ENCODE assay signal across 25 cellular contexts in genomic region chr20:40578961-40579360, GRCh38.
"Had no signal": no experiment of that assay in that cellular context is flagged by ENCODE, and none has a peak within 500 bp of the region (broad histone marks: within the 10 kb centered on the region; RNA-seq: fewer than 3 reads in every experiment).

No MANE protein-coding gene starts in this region.

- H3K36me3 Mint-ChIP-seq: memory B cell, natural killer cell had no signal

- H3K27me3 Mint-ChIP-seq: stimulated activated naive CD8-positive, alpha-beta T cell treated with anti-CD3 and anti-CD28 coated beads, Interleukin-15, amount 100 ng/mL, for 72 hours had no signal

- H3K4me3 Mint-ChIP-seq: memory B cell; natural killer cell; neural crest cell; stimulated activated naive CD8-positive, alpha-beta T cell treated with anti-CD3 and anti-CD28 coated beads, Interleukin-15, amount 100 ng/mL, for 72 hours had no signal

- H3K4me3 ChIP-seq: gastroesophageal sphincter, heart left ventricle, hepatocyte, lung, pancreas, right lobe of liver, suprapubic skin, transverse colon, upper lobe of right lung, uterus had no signal

- H3K27ac Mint-ChIP-seq: memory B cell; natural killer cell; progenitor cell of endocrine pancreas; stimulated activated naive CD8-positive, alpha-beta T cell treated with anti-CD3 and anti-CD28 coated beads, Interleukin-15, amount 100 ng/mL, for 72 hours had no signal

- ATAC-seq: foreskin keratinocyte; gastroesophageal sphincter; heart left ventricle; left lobe of liver; natural killer cell; pancreas; right lobe of liver; stimulated activated naive CD8-positive, alpha-beta T cell treated with anti-CD3 and anti-CD28 coated beads, Interleukin-15, amount 100 ng/mL, for 72 hours; upper lobe of right lung had no signal

- DNase-seq: cortex of kidney; foreskin keratinocyte; heart left ventricle; kidney; natural killer cell; pancreas; right lobe of liver; small intestine; stimulated activated CD4-positive, alpha-beta T cell treated with anti-CD3 and anti-CD28 coated beads, Interleukin-15, amount 100 ng/mL, for 24 hours; stimulated activated CD4-positive, alpha-beta T cell treated with anti-CD3 and anti-CD28 coated beads, Interleukin-4, amount 100 ng/mL, for 1 hour; stimulated activated CD8-positive, alpha-beta memory T cell treated with anti-CD3 and anti-CD28 coated beads, Interleukin-4, amount 100 ng/mL, for 48 hours; stimulated activated naive CD4-positive, alpha-beta T cell; stimulated activated naive CD8-positive, alpha-beta T cell treated with anti-CD3 and anti-CD28 coated beads, Interleukin-15, amount 100 ng/mL, for 72 hours; transverse colon; upper lobe of right lung; uterus had no signal

- H3K27ac ChIP-seq: foreskin keratinocyte, gastroesophageal sphincter, heart left ventricle, hepatocyte, neutrophil, pancreas, right lobe of liver, suprapubic skin, transverse colon, upper lobe of right lung, uterus had no signal

- H3K9me3 Mint-ChIP-seq: memory B cell; natural killer cell; neural crest cell; stimulated activated naive CD8-positive, alpha-beta T cell treated with anti-CD3 and anti-CD28 coated beads, Interleukin-15, amount 100 ng/mL, for 72 hours had no signal

- H3K4me1 Mint-ChIP-seq: natural killer cell; neural crest cell; stimulated activated naive CD8-positive, alpha-beta T cell treated with anti-CD3 and anti-CD28 coated beads, Interleukin-15, amount 100 ng/mL, for 72 hours had no signal
